In genomic region chr7:86280150-86280549, GRCh38 we compare ENCODE assay signal across 27 cellular contexts.
"Had no signal": no experiment of that assay in that cellular context is flagged by ENCODE, and none has a peak within 500 bp of the region (broad histone marks: within the 10 kb centered on the region; RNA-seq: fewer than 3 reads in every experiment).

No MANE protein-coding gene starts in this region.

- H3K27ac ChIP-seq: colonic mucosa, coronary artery, dorsolateral prefrontal cortex, epithelial cell of prostate, esophagus muscularis mucosa, esophagus squamous epithelium, foreskin keratinocyte, gastrocnemius medialis, gastroesophageal sphincter, heart left ventricle, heart right ventricle had no signal

- H3K4me1 ChIP-seq: colonic mucosa, esophagus muscularis mucosa, esophagus squamous epithelium, foreskin keratinocyte, gastrocnemius medialis, gastroesophageal sphincter, heart left ventricle, heart right ventricle had no signal

- H3K36me3 ChIP-seq: colonic mucosa, esophagus muscularis mucosa, esophagus squamous epithelium, gastrocnemius medialis, gastroesophageal sphincter, heart left ventricle, heart right ventricle had no signal

- DNase-seq: colonic mucosa; cortex of kidney; dermis blood vessel endothelial cell; dorsolateral prefrontal cortex; effector CD4-positive, alpha-beta T cell; effector CD8-positive, alpha-beta T cell; effector memory CD4-positive, alpha-beta T cell; effector memory CD8-positive, alpha-beta T cell; endodermal cell; erythroblast; esophagus squamous epithelium; foreskin fibroblast; foreskin keratinocyte; foreskin melanocyte; gastrocnemius medialis; glutamatergic neuron; head of caudate nucleus; heart left ventricle; heart right ventricle had no signal

- H3K4me3 ChIP-seq: colonic mucosa, coronary artery, dorsolateral prefrontal cortex, esophagus muscularis mucosa, esophagus squamous epithelium, gastrocnemius medialis, gastroesophageal sphincter, heart left ventricle, heart right ventricle had no signal

- ATAC-seq: effector memory CD8-positive, alpha-beta T cell; esophagus mucosa; foreskin keratinocyte; gastrocnemius medialis; gastroesophageal sphincter; heart left ventricle; heart right ventricle had no signal

- H3K9me3 ChIP-seq: colonic mucosa, esophagus muscularis mucosa, gastrocnemius medialis had no signal

- FAIRE-seq: colon, endometrium, endothelial cell of umbilical vein had no signal

- H3K27me3 ChIP-seq: colonic mucosa, dorsolateral prefrontal cortex, esophagus muscularis mucosa, esophagus squamous epithelium, foreskin keratinocyte, gastrocnemius medialis, gastroesophageal sphincter, heart left ventricle, heart right ventricle had no signal
